Comparison of ENCODE assay signal across 8 cellular contexts in genomic region chr2:218269900-218270720, GRCh38. TPM values are rescaled to one million over a fixed set of nuclear protein-coding genes. Genes with fewer than 3 reads are reported as not detected.
A peak's percentile ranks its signal among the peaks of the same experiment; 100 is the strongest.
DNase-seq lines count a peak whose midpoint lies in the region; ATAC-seq and TF ChIP-seq lines count a peak whose summit lies in the region.

A gene with protein sequence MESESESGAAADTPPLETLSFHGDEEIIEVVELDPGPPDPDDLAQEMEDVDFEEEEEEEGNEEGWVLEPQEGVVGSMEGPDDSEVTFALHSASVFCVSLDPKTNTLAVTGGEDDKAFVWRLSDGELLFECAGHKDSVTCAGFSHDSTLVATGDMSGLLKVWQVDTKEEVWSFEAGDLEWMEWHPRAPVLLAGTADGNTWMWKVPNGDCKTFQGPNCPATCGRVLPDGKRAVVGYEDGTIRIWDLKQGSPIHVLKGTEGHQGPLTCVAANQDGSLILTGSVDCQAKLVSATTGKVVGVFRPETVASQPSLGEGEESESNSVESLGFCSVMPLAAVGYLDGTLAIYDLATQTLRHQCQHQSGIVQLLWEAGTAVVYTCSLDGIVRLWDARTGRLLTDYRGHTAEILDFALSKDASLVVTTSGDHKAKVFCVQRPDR (minus strand): TSS chr2:218270137. CDS start chr2:218270086, 51 bp downstream.
A gene with protein sequence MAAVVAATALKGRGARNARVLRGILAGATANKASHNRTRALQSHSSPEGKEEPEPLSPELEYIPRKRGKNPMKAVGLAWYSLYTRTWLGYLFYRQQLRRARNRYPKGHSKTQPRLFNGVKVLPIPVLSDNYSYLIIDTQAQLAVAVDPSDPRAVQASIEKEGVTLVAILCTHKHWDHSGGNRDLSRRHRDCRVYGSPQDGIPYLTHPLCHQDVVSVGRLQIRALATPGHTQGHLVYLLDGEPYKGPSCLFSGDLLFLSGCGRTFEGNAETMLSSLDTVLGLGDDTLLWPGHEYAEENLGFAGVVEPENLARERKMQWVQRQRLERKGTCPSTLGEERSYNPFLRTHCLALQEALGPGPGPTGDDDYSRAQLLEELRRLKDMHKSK (plus strand): TSS chr2:218270519. CDS start chr2:218270536, 17 bp downstream.

- H3K4me3 Mint-ChIP-seq in T-helper 1 cell treated with Interleukin-12 subunit alpha and Interleukin-12 subunit beta and Interleukin-4 antibody, amounts not matched to agents 30 μg/mL and 1 μg/mL, for 36 hours: peak within 1 kb of the TSS; percentile 93

- H3K4me3 ChIP-seq in upper lobe of right lung: peak within 1 kb of the TSS; percentile 94

- in situ Hi-C loops in GM13977 (cut with MboI; ENCODE audit: low pct_unique_long_range_greater_than_20kb, low sequenced_read_pairs, unreplicated experiment): no loop called here

- DNase-seq in GM13977 (ENCODE audit: low spot score) (peak; percentile 98), NCI-H1694 (lab: John Stamatoyannopoulos, UW) (peak; percentile 99), amniotic stem cell (lab: John Stamatoyannopoulos, UW) (peak; percentile 100), left cardiac atrium (peak; percentile 100), posterior vena cava (ENCODE audit: low spot score) (peak; percentile 100), upper lobe of right lung (peak; percentile 100)

- TF ChIP-seq CTCF in GM13977 (IDR thresholded peaks at IDR 0.05; ENCODE audit: extremely low read depth, insufficient read depth, missing control alignments) (no peak), upper lobe of right lung (IDR thresholded peaks at IDR 0.05) (peak; percentile 32)

- peaks cover 34% of the 10 kb centered on the region for H3K4me1 ChIP-seq in upper lobe of right lung

- H3K36me3 Mint-ChIP-seq in T-helper 1 cell treated with Interleukin-12 subunit alpha and Interleukin-12 subunit beta and Interleukin-4 antibody, amounts not matched to agents 30 μg/mL and 1 μg/mL, for 36 hours (ENCODE audit: low read depth): peaks cover 32% of the 10 kb centered on the region

- H3K27me3 Mint-ChIP-seq in T-helper 1 cell treated with Interleukin-12 subunit alpha and Interleukin-12 subunit beta and Interleukin-4 antibody, amounts not matched to agents 30 μg/mL and 1 μg/mL, for 36 hours (ENCODE audit: low read depth): no peaks in the 10 kb centered on the region

- H3K4me1 Mint-ChIP-seq in T-helper 1 cell treated with Interleukin-12 subunit alpha and Interleukin-12 subunit beta and Interleukin-4 antibody, amounts not matched to agents 30 μg/mL and 1 μg/mL, for 36 hours (ENCODE audit: low read depth): peaks cover 34% of the 10 kb centered on the region

- no peaks in the 10 kb centered on the region for H3K27me3 ChIP-seq in upper lobe of right lung

- no peaks in the 10 kb centered on the region for H3K9me3 ChIP-seq in upper lobe of right lung

- ATAC-seq in HG02884 (IDR thresholded peaks at IDR 0.05; ENCODE audit: unreplicated experiment): peak; percentile 88
- peak; percentile 93 to 95 for ATAC-seq in left cardiac atrium
- peak; percentile 94 for ATAC-seq in upper lobe of right lung

- no peaks in the 10 kb centered on the region for H3K9me3 Mint-ChIP-seq in T-helper 1 cell treated with Interleukin-12 subunit alpha and Interleukin-12 subunit beta and Interleukin-4 antibody, amounts not matched to agents 30 μg/mL and 1 μg/mL, for 36 hours

- intact Hi-C loops in left cardiac atrium (cut with DNase I) (loop anchor here in 1 of 2 donors (10.0 kb wide), 1 partner anchor 195 kb away; no protein-coding TSS in a partner anchor), posterior vena cava (cut with DNase I) (loop anchor here in 1 of 2 donors (5.0 kb wide), 1 partner anchor 127 kb away; the partner anchor contains the start of gene CTDSP1), upper lobe of right lung (cut with DNase I) (no loop called here)

- peak within 1 kb of the TSS; percentile 83 for H3K27ac ChIP-seq in upper lobe of right lung

- peak within 1 kb of the TSS; percentile 92 for H3K27ac Mint-ChIP-seq in T-helper 1 cell treated with Interleukin-12 subunit alpha and Interleukin-12 subunit beta and Interleukin-4 antibody, amounts not matched to agents 30 μg/mL and 1 μg/mL, for 36 hours

- H3K36me3 ChIP-seq in upper lobe of right lung: peaks cover 47% of the 10 kb centered on the region

RNA-seq across cellular contexts. Expression of the first gene that starts in this region (rescaled TPM):
- total RNA-seq in left cardiac atrium: 10 to 100 TPM; 49.0 to 52.5 TPM
- 10 to 100 TPM; 43.3 to 45.0 TPM for total RNA-seq in posterior vena cava
- 55.9 TPM for total RNA-seq in upper lobe of right lung

RNA-seq across cellular contexts. Expression of the second gene that starts in this region (rescaled TPM):
- total RNA-seq in left cardiac atrium: 10 to 100 TPM; 62.4 to 68.5 TPM
- total RNA-seq in posterior vena cava: 10 to 100 TPM; 29.8 to 45.3 TPM
- total RNA-seq in upper lobe of right lung: 65.4 TPM

Comparison
In these comparisons a context has a peak if more than half of its experiments do, and no peak if none do; other contexts are left out.
1. Peak in every context shown above with its lines: DNase-seq, ATAC-seq, H3K4me3 ChIP-seq and H3K27ac ChIP-seq.